22 cellular contexts compared by ENCODE assay signal in the genomic region with DNA sequence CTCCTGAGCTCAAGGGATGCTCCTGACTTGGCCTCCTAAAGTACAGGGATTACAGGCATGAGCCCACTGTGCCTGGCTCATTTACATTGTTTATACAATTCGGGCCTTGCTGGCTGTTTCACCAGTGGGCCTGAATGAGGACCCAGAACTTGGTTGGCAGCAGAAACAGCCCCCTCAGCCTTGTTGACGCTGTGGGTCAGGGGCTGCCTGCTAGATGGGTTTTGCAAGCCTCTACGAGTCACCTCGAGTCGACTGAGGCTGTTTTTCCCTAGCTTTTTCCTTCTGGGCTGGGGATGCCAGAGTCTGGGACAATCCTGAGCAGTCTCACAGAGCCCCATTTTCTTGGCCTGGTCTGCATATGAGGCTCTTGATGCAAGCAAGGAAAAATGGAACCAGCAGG. TPM values are rescaled to one million over a fixed set of nuclear protein-coding genes. Genes with fewer than 3 reads are reported as not detected.
"Had no signal": no experiment of that assay in that cellular context is flagged by ENCODE, and none has a peak within 500 bp of the region (broad histone marks: within the 10 kb centered on the region; RNA-seq: fewer than 3 reads in every experiment).

No MANE protein-coding gene starts in this region.

- H3K4me1 Mint-ChIP-seq: central memory CD8-positive, alpha-beta T cell; natural killer cell; neural crest cell had no signal

- DNase-seq: effector memory CD4-positive, alpha-beta T cell; foreskin melanocyte; head of caudate nucleus; hippocampal formation; kidney glomerular epithelial cell; mammary epithelial cell; mucosa of descending colon; natural killer cell; nucleus accumbens; pancreas; right cardiac atrium; small intestine; stimulated activated CD4-positive, alpha-beta T cell treated with anti-CD3 and anti-CD28 coated beads, Interleukin-12 subunit alpha, Interleukin-12 subunit beta, amount 100 ng/mL, for 4 hours; stimulated activated naive CD4-positive, alpha-beta T cell; tibial artery; upper lobe of right lung had no signal

- FAIRE-seq: endometrium, islet of Langerhans, pancreas, small intestine had no signal

- H3K9me3 ChIP-seq: mucosa of descending colon, pancreas, suprapubic skin, upper lobe of right lung had no signal

- H3K4me3 ChIP-seq: mucosa of descending colon, pancreas, suprapubic skin, tibial artery, upper lobe of right lung had no signal

- H3K36me3 Mint-ChIP-seq: natural killer cell had no signal

- H3K27ac ChIP-seq: pancreas, tibial artery, upper lobe of right lung had no signal

- H3K27me3 Mint-ChIP-seq: progenitor cell of endocrine pancreas had no signal

- H3K27ac Mint-ChIP-seq: natural killer cell, progenitor cell of endocrine pancreas had no signal

- H3K9me3 Mint-ChIP-seq: central memory CD8-positive, alpha-beta T cell; natural killer cell; neural crest cell had no signal

- ATAC-seq: mucosa of descending colon, natural killer cell, pancreas, right cardiac atrium, upper lobe of right lung had no signal

- H3K36me3 ChIP-seq: pancreas, suprapubic skin, tibial artery, upper lobe of right lung had no signal

- H3K4me3 Mint-ChIP-seq: central memory CD8-positive, alpha-beta T cell; natural killer cell; neural crest cell had no signal

- H3K27me3 ChIP-seq: pancreas, suprapubic skin, upper lobe of right lung had no signal

RNA-seq across cellular contexts. Expression of a gene that starts 16.1 kb away (rescaled TPM):
- total RNA-seq: natural killer cell had no signal
